17 cellular contexts compared by ENCODE assay signal in genomic region chr15:48548376-48548775, GRCh38.
"Had no signal": no experiment of that assay in that cellular context is flagged by ENCODE, and none has a peak within 500 bp of the region (broad histone marks: within the 10 kb centered on the region; RNA-seq: fewer than 3 reads in every experiment).

No MANE protein-coding gene starts in this region.

- DNase-seq: activated CD4-positive, alpha-beta T cell treated with anti-CD3 and anti-CD28 coated beads for 48 hours; activated CD8-positive, alpha-beta T cell treated with anti-CD3 and anti-CD28 coated beads for 36 hours; activated effector memory CD4-positive, alpha-beta T cell treated with Interleukin-2 at 50 U/mL for 16 hours; activated naive CD4-positive, alpha-beta T cell treated with anti-CD3 and anti-CD28 coated beads, Interleukin-2, amount 50 U/mL, for 16 hours; activated T-cell treated with anti-CD3 and anti-CD28 coated beads, Interleukin-2, amount 50 U/mL, for 4 hours; adrenal gland; central memory CD4-positive, alpha-beta T cell; effector CD8-positive, alpha-beta T cell; foreskin melanocyte; heart left ventricle; left cardiac atrium; naive B cell; small intestine; SW 1271 had no signal

- H3K27me3 ChIP-seq: adrenal gland, heart left ventricle had no signal

- H3K27me3 Mint-ChIP-seq: activated CD8-positive, alpha-beta T cell treated with anti-CD3 and anti-CD28 coated beads for 36 hours; naive B cell; stimulated activated naive CD8-positive, alpha-beta T cell treated with anti-CD3 and anti-CD28 coated beads, Interleukin-15, Interleukin-2, amounts not matched to agents 100 ng/mL and 50 ng/mL, for 24 hours had no signal

- H3K9me3 Mint-ChIP-seq: activated CD8-positive, alpha-beta T cell treated with anti-CD3 and anti-CD28 coated beads for 36 hours; activated T-cell treated with anti-CD3 and anti-CD28 coated beads, Interleukin-2, amount 50 U/mL, for 4 hours; naive B cell; stimulated activated naive CD8-positive, alpha-beta T cell treated with anti-CD3 and anti-CD28 coated beads, Interleukin-15, Interleukin-2, amounts not matched to agents 100 ng/mL and 50 ng/mL, for 24 hours had no signal

- H3K27ac Mint-ChIP-seq: activated CD8-positive, alpha-beta T cell treated with anti-CD3 and anti-CD28 coated beads for 36 hours; stimulated activated naive CD8-positive, alpha-beta T cell treated with anti-CD3 and anti-CD28 coated beads, Interleukin-15, Interleukin-2, amounts not matched to agents 100 ng/mL and 50 ng/mL, for 24 hours; WTC11 had no signal

- H3K36me3 Mint-ChIP-seq: naive B cell, WTC11 had no signal

- H3K36me3 ChIP-seq: adrenal gland, heart left ventricle had no signal

- H3K9me3 ChIP-seq: adrenal gland had no signal

- H3K4me3 Mint-ChIP-seq: activated CD8-positive, alpha-beta T cell treated with anti-CD3 and anti-CD28 coated beads for 36 hours; activated T-cell treated with anti-CD3 and anti-CD28 coated beads, Interleukin-2, amount 50 U/mL, for 4 hours; naive B cell; stimulated activated naive CD8-positive, alpha-beta T cell treated with anti-CD3 and anti-CD28 coated beads, Interleukin-15, Interleukin-2, amounts not matched to agents 100 ng/mL and 50 ng/mL, for 24 hours; WTC11 had no signal

- H3K4me3 ChIP-seq: adrenal gland, heart left ventricle, lung had no signal

- H3K4me1 Mint-ChIP-seq: naive B cell, WTC11 had no signal

- ATAC-seq: activated CD8-positive, alpha-beta T cell treated with anti-CD3 and anti-CD28 coated beads for 36 hours; activated T-cell treated with anti-CD3 and anti-CD28 coated beads, Interleukin-2, amount 50 U/mL, for 4 hours; WTC11 had no signal

- H3K4me1 ChIP-seq: adrenal gland had no signal
